1 cellular context compared by ENCODE assay signal in genomic region chr1:16615253-16616252, GRCh38.
TF ChIP-seq lines count a peak whose summit lies in the region.

No MANE protein-coding gene starts in this region.

TF ChIP-seq in HepG2, 621 proteins besides CTCF, POLR2A, EP300 and RAD21 (continued from another document):
- TF ChIP-seq NR2F1 (CRISPR knock-in tag; IDR thresholded peaks at IDR 0.05) (0 out of 4 replicates have a peak, but pooled peaks of 1 of the 2 experiments have one; percentile 4), PITX1 (CRISPR knock-in tag; IDR thresholded peaks at IDR 0.05) (0 out of 2 replicates have a peak, but pooled peaks have one; percentile 37), PAF1 (CRISPR knock-in tag; IDR thresholded peaks at IDR 0.05) (0 out of 2 replicates have a peak, but pooled peaks have one; percentile 29), ZMYM4 (CRISPR knock-in tag; IDR thresholded peaks at IDR 0.05) (no peak), ZKSCAN1 (IDR thresholded peaks at IDR 0.05; ENCODE audit: low read length) (no peak), TERF1 (CRISPR knock-in tag; IDR thresholded peaks at IDR 0.05) (0 out of 2 replicates have a peak, but pooled peaks have one; percentile 43), TGIF2 (CRISPR knock-in tag; IDR thresholded peaks at IDR 0.05) (peak; percentile 48; the same call in 1 of the 2 replicates), SMARCC2 (IDR thresholded peaks at IDR 0.05) (0 out of 2 replicates have a peak, but pooled peaks have one; percentile 49), RBM22 (optimal IDR thresholded peaks at IDR 0.05; ENCODE audit: low read length) (peak; percentile 9), ZNF280D (CRISPR knock-in tag; IDR thresholded peaks at IDR 0.05) (0 out of 2 replicates have a peak, but pooled peaks have one; percentile 8), ZNF724P (CRISPR knock-in tag; IDR thresholded peaks at IDR 0.05; ENCODE audit: borderline replicate concordance) (0 out of 2 replicates have a peak, but pooled peaks have one; percentile 9), ZMYM3 (CRISPR knock-in tag; IDR thresholded peaks at IDR 0.05) (0 out of 2 replicates have a peak, but pooled peaks have one; percentile 34), ZNF24 (IDR thresholded peaks at IDR 0.05) (peak; percentile 36; the same call in 1 of the 2 replicates), GTF3A (CRISPR knock-in tag; conservative IDR thresholded peaks at IDR 0.05) (0 out of 2 replicates have a peak, but pooled peaks have one; percentile 34), ZNF12 (CRISPR knock-in tag; IDR thresholded peaks at IDR 0.05) (0 out of 2 replicates have a peak, but pooled peaks have one; percentile 18), KDM2A (CRISPR knock-in tag; IDR thresholded peaks at IDR 0.05; ENCODE audit: borderline replicate concordance, low read depth) (0 out of 2 replicates have a peak, but pooled peaks have one; percentile 26), POLR2G (IDR thresholded peaks at IDR 0.05; ENCODE audit: low read depth, low read length) (peak; percentile 24)
- TF ChIP-seq, protein P1, sequence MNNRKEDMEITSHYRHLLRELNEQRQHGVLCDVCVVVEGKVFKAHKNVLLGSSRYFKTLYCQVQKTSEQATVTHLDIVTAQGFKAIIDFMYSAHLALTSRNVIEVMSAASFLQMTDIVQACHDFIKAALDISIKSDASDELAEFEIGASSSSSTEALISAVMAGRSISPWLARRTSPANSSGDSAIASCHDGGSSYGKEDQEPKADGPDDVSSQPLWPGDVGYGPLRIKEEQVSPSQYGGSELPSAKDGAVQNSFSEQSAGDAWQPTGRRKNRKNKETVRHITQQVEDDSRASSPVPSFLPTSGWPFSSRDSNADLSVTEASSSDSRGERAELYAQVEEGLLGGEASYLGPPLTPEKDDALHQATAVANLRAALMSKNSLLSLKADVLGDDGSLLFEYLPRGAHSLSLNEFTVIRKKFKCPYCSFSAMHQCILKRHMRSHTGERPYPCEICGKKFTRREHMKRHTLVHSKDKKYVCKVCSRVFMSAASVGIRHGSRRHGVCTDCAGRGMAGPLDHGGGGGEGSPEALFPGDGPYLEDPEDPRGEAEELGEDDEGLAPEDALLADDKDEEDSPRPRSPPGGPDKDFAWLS (CRISPR knock-in tag; IDR thresholded peaks at IDR 0.05; ENCODE audit: borderline replicate concordance), result 0 out of 2 replicates have a peak, but pooled peaks have one; percentile 37
- TF ChIP-seq, protein P2, sequence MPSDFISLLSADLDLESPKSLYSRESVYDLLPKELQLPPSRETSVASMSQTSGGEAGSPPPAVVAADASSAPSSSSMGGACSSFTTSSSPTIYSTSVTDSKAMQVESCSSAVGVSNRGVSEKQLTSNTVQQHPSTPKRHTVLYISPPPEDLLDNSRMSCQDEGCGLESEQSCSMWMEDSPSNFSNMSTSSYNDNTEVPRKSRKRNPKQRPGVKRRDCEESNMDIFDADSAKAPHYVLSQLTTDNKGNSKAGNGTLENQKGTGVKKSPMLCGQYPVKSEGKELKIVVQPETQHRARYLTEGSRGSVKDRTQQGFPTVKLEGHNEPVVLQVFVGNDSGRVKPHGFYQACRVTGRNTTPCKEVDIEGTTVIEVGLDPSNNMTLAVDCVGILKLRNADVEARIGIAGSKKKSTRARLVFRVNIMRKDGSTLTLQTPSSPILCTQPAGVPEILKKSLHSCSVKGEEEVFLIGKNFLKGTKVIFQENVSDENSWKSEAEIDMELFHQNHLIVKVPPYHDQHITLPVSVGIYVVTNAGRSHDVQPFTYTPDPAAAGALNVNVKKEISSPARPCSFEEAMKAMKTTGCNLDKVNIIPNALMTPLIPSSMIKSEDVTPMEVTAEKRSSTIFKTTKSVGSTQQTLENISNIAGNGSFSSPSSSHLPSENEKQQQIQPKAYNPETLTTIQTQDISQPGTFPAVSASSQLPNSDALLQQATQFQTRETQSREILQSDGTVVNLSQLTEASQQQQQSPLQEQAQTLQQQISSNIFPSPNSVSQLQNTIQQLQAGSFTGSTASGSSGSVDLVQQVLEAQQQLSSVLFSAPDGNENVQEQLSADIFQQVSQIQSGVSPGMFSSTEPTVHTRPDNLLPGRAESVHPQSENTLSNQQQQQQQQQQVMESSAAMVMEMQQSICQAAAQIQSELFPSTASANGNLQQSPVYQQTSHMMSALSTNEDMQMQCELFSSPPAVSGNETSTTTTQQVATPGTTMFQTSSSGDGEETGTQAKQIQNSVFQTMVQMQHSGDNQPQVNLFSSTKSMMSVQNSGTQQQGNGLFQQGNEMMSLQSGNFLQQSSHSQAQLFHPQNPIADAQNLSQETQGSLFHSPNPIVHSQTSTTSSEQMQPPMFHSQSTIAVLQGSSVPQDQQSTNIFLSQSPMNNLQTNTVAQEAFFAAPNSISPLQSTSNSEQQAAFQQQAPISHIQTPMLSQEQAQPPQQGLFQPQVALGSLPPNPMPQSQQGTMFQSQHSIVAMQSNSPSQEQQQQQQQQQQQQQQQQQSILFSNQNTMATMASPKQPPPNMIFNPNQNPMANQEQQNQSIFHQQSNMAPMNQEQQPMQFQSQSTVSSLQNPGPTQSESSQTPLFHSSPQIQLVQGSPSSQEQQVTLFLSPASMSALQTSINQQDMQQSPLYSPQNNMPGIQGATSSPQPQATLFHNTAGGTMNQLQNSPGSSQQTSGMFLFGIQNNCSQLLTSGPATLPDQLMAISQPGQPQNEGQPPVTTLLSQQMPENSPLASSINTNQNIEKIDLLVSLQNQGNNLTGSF (CRISPR knock-in tag; IDR thresholded peaks at IDR 0.05), result no peak
- TF ChIP-seq, protein P3, sequence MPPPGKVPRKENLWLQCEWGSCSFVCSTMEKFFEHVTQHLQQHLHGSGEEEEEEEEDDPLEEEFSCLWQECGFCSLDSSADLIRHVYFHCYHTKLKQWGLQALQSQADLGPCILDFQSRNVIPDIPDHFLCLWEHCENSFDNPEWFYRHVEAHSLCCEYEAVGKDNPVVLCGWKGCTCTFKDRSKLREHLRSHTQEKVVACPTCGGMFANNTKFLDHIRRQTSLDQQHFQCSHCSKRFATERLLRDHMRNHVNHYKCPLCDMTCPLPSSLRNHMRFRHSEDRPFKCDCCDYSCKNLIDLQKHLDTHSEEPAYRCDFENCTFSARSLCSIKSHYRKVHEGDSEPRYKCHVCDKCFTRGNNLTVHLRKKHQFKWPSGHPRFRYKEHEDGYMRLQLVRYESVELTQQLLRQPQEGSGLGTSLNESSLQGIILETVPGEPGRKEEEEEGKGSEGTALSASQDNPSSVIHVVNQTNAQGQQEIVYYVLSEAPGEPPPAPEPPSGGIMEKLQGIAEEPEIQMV (CRISPR knock-in tag; IDR thresholded peaks at IDR 0.05; ENCODE audit: low read depth), result no peak
- TF ChIP-seq, protein P4, sequence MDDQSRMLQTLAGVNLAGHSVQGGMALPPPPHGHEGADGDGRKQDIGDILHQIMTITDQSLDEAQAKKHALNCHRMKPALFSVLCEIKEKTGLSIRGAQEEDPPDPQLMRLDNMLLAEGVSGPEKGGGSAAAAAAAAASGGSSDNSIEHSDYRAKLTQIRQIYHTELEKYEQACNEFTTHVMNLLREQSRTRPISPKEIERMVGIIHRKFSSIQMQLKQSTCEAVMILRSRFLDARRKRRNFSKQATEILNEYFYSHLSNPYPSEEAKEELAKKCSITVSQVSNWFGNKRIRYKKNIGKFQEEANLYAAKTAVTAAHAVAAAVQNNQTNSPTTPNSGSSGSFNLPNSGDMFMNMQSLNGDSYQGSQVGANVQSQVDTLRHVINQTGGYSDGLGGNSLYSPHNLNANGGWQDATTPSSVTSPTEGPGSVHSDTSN (CRISPR knock-in tag; IDR thresholded peaks at IDR 0.05; ENCODE audit: borderline replicate concordance), result no peak
